15 cellular contexts compared by ENCODE assay signal in genomic region chr10:117945651-117946050, GRCh38.
DNase-seq lines count a peak whose midpoint lies in the region; ATAC-seq and TF ChIP-seq lines count a peak whose summit lies in the region.
"Had no signal": no experiment of that assay in that cellular context is flagged by ENCODE, and none has a peak within 500 bp of the region (broad histone marks: within the 10 kb centered on the region; RNA-seq: fewer than 3 reads in every experiment).

No MANE protein-coding gene starts in this region.

- ATAC-seq in left colon: peak; percentile 73

- in situ Hi-C loops in transverse colon (cut with MboI; ENCODE audit: low pct_ligation_motif_present in 1 of 4, low pct_unique_long_range_greater_than_20kb in 1 of 4, low sequenced_read_pairs in 3 of 4): no loop called here

- no peaks in the 10 kb centered on the region for H4K20me1 ChIP-seq in BLaER1 treated with 17β-estradiol and CSF1 and Interleukin-3, amounts not matched to agents 10 nM and 100 nM

- WGBS in transverse colon (ENCODE audit: low coverage in 1 of 2), 2 donors: 66% methylated on average over 5 of the region's 5 CpGs; no CpG with 5 or more reads in 1 of the 2 donors

- no peaks in the 10 kb centered on the region for H3K9me3 ChIP-seq in BLaER1 treated with 17β-estradiol and CSF1 and Interleukin-3, amounts not matched to agents 10 nM and 100 nM (replicated peaks in 1 of 11)
- H3K9me3 ChIP-seq in transverse colon: no peaks in the 10 kb centered on the region
- no peaks in the 10 kb centered on the region for H3K9me3 ChIP-seq in left ventricle myocardium inferior (replicated peaks)
- H3K9me3 ChIP-seq: BE2C had no signal

- CTCF ChIA-PET in HEK293T (lab: Yijun Ruan, JAX): no interaction called here

- no peak for TF ChIP-seq POLR2A in transverse colon (IDR thresholded peaks at IDR 0.05)

- H3K27ac ChIP-seq in BLaER1 treated with 17β-estradiol and CSF1 and Interleukin-3, amounts not matched to agents 10 nM and 100 nM: no peak overlapping the region
- H3K27ac ChIP-seq in transverse colon: no peak overlapping the region
- no peak overlapping the region for H3K27ac ChIP-seq in left ventricle myocardium inferior (replicated peaks)

- peaks cover 18 to 44% (median 29%) of the 10 kb centered on the region in 10 experiments for H3K4me1 ChIP-seq in BLaER1 treated with 17β-estradiol and CSF1 and Interleukin-3, amounts not matched to agents 10 nM and 100 nM
- H3K4me1 ChIP-seq in transverse colon (no peaks in the 10 kb centered on the region), left ventricle myocardium inferior (no peaks in the 10 kb centered on the region)
- H3K4me1 ChIP-seq: BE2C had no signal

- peaks cover 0 to 10% (median 0%) of the 10 kb centered on the region in 11 experiments; a peak in 2 of 22 replicates for H3K27me3 ChIP-seq in BLaER1 treated with 17β-estradiol and CSF1 and Interleukin-3, amounts not matched to agents 10 nM and 100 nM
- H3K27me3 ChIP-seq in transverse colon: no peaks in the 10 kb centered on the region
- peaks cover 38% of the 10 kb centered on the region for H3K27me3 ChIP-seq in left ventricle myocardium inferior (ENCODE audit: low read depth)

- TF ChIP-seq CTCF in transverse colon (IDR thresholded peaks at IDR 0.05) (no peak), left ventricle myocardium inferior (IDR thresholded peaks at IDR 0.05; ENCODE audit: borderline replicate concordance) (no peak)

- DNase-seq in HEK293T (ENCODE audit: extremely low spot score) (no peak), left colon (peak in 1 of 2 donors; percentile 12), transverse colon (peak; percentile 10), left ventricle myocardium inferior (no peak), GM19238 (ENCODE audit: insufficient read length, low spot score) (no peak)
- DNase-seq in NK-92 treated with Interleukin-12 subunit alpha and Interleukin-12 subunit beta, amount 100 ng/mL, for 24 hours (lab: John Stamatoyannopoulos, UW): no peak
- DNase-seq: ACHN; BE2C; Calu3; CD4-positive, alpha-beta memory T cell; DMS79 treated with DMSO at 0.1 percent for 48 hours; GF-D8; H9; KG1 had no signal

- no peak overlapping the region for H3K4me3 ChIP-seq in BLaER1 treated with 17β-estradiol and CSF1 and Interleukin-3, amounts not matched to agents 10 nM and 100 nM
- H3K4me3 ChIP-seq in transverse colon (no peak overlapping the region), left ventricle myocardium inferior (no peak overlapping the region)

- POLR2A ChIA-PET in HEK293T (lab: Yijun Ruan, JAX): no interaction called here

- no peak overlapping the region for H3K9ac ChIP-seq in BLaER1 treated with 17β-estradiol and CSF1 and Interleukin-3, amounts not matched to agents 10 nM and 100 nM

- peak overlapping the region; percentile 33 to 94 (median 76); a peak in 21 of 22 replicates for H3K4me2 ChIP-seq in BLaER1 treated with 17β-estradiol and CSF1 and Interleukin-3, amounts not matched to agents 10 nM and 100 nM

- TF ChIP-seq EP300 in transverse colon (IDR thresholded peaks at IDR 0.05; ENCODE audit: low read depth): no peak

- no peaks in the 10 kb centered on the region for H3K36me3 ChIP-seq in BLaER1 treated with 17β-estradiol and CSF1 and Interleukin-3, amounts not matched to agents 10 nM and 100 nM
- H3K36me3 ChIP-seq in transverse colon: no peaks in the 10 kb centered on the region
- H3K36me3 ChIP-seq in left ventricle myocardium inferior: no peaks in the 10 kb centered on the region
- H3K36me3 ChIP-seq: BE2C had no signal

- intact Hi-C loops in left colon (cut with DNase I, micrococcal nuclease): no loop called here
- intact Hi-C loops in transverse colon (cut with DNase I; ENCODE audit: low total_unique reads): no loop called here
- intact Hi-C loops in left ventricle myocardium inferior (cut with micrococcal nuclease): no loop called here

TF ChIP-seq in HEK293T, 16 proteins besides CTCF, POLR2A, EP300 and RAD21:
- TF ChIP-seq ZNF384 (IDR thresholded peaks at IDR 0.05) (peak; percentile 6; the same call in 1 of the 2 replicates), BHLHE40 (IDR thresholded peaks at IDR 0.05; ENCODE audit: borderline replicate concordance) (no peak)
